Comparison of ENCODE assay signal across 21 cellular contexts in genomic region chr14:99163446-99163845, GRCh38.
A peak's percentile ranks its signal among the peaks of the same experiment; 100 is the strongest.
DNase-seq lines count a peak whose midpoint lies in the region; ATAC-seq and TF ChIP-seq lines count a peak whose summit lies in the region.
"Had no signal": no experiment of that assay in that cellular context is flagged by ENCODE, and none has a peak within 500 bp of the region (broad histone marks: within the 10 kb centered on the region; RNA-seq: fewer than 3 reads in every experiment).

No MANE protein-coding gene starts in this region.

- H3K36me3 ChIP-seq in endodermal cell (ENCODE audit: control insufficient read depth, insufficient read depth, low read length) (no peaks in the 10 kb centered on the region), sigmoid colon (no peaks in the 10 kb centered on the region), tibial artery (no peaks in the 10 kb centered on the region)

- 89 to 91% methylated on average over 3 of the region's 3 CpGs for WGBS in endodermal cell (ENCODE audit: insufficient coverage in 1 of 2, insufficient read length in 1 of 2), 2 experiments
- WGBS in sigmoid colon, 2 donors, result 85 to 86% methylated on average over 3 of the region's 3 CpGs

- peak overlapping the region; percentile 0 for H3K27ac Mint-ChIP-seq in activated T-cell treated with anti-CD3 and anti-CD28 coated beads, Interleukin-2, amount 50 U/mL, for 24 hours
- H3K27ac Mint-ChIP-seq in activated CD8-positive, alpha-beta T cell treated with anti-CD3 and anti-CD28 coated beads, Interleukin-2, amount 10 ng/mL, durations not matched to agents 7 days and 5 days, result peak overlapping the region; percentile 1
- H3K27ac Mint-ChIP-seq in endodermal cell, result no peak overlapping the region

- H3K4me3 ChIP-seq in endodermal cell (ENCODE audit: low read length) (no peak overlapping the region), sigmoid colon (no peak overlapping the region), tibial artery (no peak overlapping the region)

- POLR2A ChIA-PET in activated CD8-positive, alpha-beta T cell treated with anti-CD3 and anti-CD28 coated beads, Interleukin-2, amount 10 ng/mL, durations not matched to agents 7 days and 5 days (lab: Charles Lee), result interaction anchor here (0.7 kb wide), 1 partner anchor 891 kb away, joined by 3 read pairs; no protein-coding TSS in a partner anchor

- no peak overlapping the region for H3K27ac ChIP-seq in endodermal cell (ENCODE audit: low read depth, low read length)
- H3K27ac ChIP-seq in sigmoid colon, result no peak overlapping the region
- H3K27ac ChIP-seq in tibial artery, result no peak overlapping the region
- H3K27ac ChIP-seq: C4-2B, HL-60 had no signal

- TF ChIP-seq EP300 in sigmoid colon (IDR thresholded peaks at IDR 0.05), result no peak

- H3K9ac ChIP-seq in endodermal cell (ENCODE audit: extremely low read depth, low read length, poor library complexity, severe bottlenecking), result no peak overlapping the region

- peaks cover 20% of the 10 kb centered on the region for H3K9me3 Mint-ChIP-seq in activated T-cell treated with anti-CD3 and anti-CD28 coated beads, Interleukin-2, amount 50 U/mL, for 24 hours
- no peaks in the 10 kb centered on the region for H3K9me3 Mint-ChIP-seq in activated CD8-positive, alpha-beta T cell treated with anti-CD3 and anti-CD28 coated beads, Interleukin-2, amount 10 ng/mL, durations not matched to agents 7 days and 5 days (ENCODE audit: insufficient read depth)
- H3K9me3 Mint-ChIP-seq in endodermal cell, result no peaks in the 10 kb centered on the region

- H3K36me3 Mint-ChIP-seq in activated T-cell treated with anti-CD3 and anti-CD28 coated beads, Interleukin-2, amount 50 U/mL, for 24 hours (ENCODE audit: low read depth), result peaks cover 14% of the 10 kb centered on the region
- peaks cover 16% of the 10 kb centered on the region for H3K36me3 Mint-ChIP-seq in activated CD8-positive, alpha-beta T cell treated with anti-CD3 and anti-CD28 coated beads, Interleukin-2, amount 10 ng/mL, durations not matched to agents 7 days and 5 days (ENCODE audit: low read depth)
- H3K36me3 Mint-ChIP-seq in endodermal cell (ENCODE audit: low read depth), result no peaks in the 10 kb centered on the region

- H3K27me3 ChIP-seq in endodermal cell (ENCODE audit: control insufficient read depth, insufficient read depth, low read length, poor library complexity, severe bottlenecking) (no peaks in the 10 kb centered on the region), sigmoid colon (no peaks in the 10 kb centered on the region), tibial artery (peaks cover 0 to 30% of the 10 kb centered on the region in 2 donors)

- no peaks in the 10 kb centered on the region for H3K9me3 ChIP-seq in endodermal cell (ENCODE audit: control insufficient read depth, low read length)
- no peaks in the 10 kb centered on the region for H3K9me3 ChIP-seq in sigmoid colon
- peaks cover 0 to 5% (median 0%) of the 10 kb centered on the region in 3 donors for H3K9me3 ChIP-seq in tibial artery

- TF ChIP-seq POLR2A in sigmoid colon (IDR thresholded peaks at IDR 0.05), result no peak

- TF ChIP-seq CTCF in endodermal cell (conservative IDR thresholded peaks at IDR 0.05), result no peak
- no peak for TF ChIP-seq CTCF in sigmoid colon (IDR thresholded peaks at IDR 0.05)
- no peak for TF ChIP-seq CTCF in tibial artery (IDR thresholded peaks at IDR 0.05)

- H3K4me3 Mint-ChIP-seq in activated T-cell treated with anti-CD3 and anti-CD28 coated beads, Interleukin-2, amount 50 U/mL, for 24 hours, result no peak overlapping the region
- H3K4me3 Mint-ChIP-seq in activated CD8-positive, alpha-beta T cell treated with anti-CD3 and anti-CD28 coated beads, Interleukin-2, amount 10 ng/mL, durations not matched to agents 7 days and 5 days, result no peak overlapping the region
- no peak overlapping the region for H3K4me3 Mint-ChIP-seq in endodermal cell

- no peak for DNase-seq in activated T-cell treated with anti-CD3 and anti-CD28 coated beads, Interleukin-2, amount 50 U/mL, for 24 hours
- DNase-seq in activated T-cell treated with anti-CD3 and anti-CD28 coated beads, Interleukin-2, amount 50 U/mL, for 1 hour, result no peak
- no peak for DNase-seq in activated CD8-positive, alpha-beta T cell treated with anti-CD3 and anti-CD28 coated beads, Interleukin-2, amount 10 ng/mL, durations not matched to agents 7 days and 5 days
- peak; percentile 4 for DNase-seq in endodermal cell
- peak; percentile 17 for DNase-seq in sigmoid colon
- no peak for DNase-seq in NCI-H510A (lab: John Stamatoyannopoulos, UW)
- no peak for DNase-seq in NCI-H1048 (lab: John Stamatoyannopoulos, UW)
- no peak for DNase-seq in tibial artery
- DNase-seq: DMS53, EL, GF-D8, GOT3, HCEC 1CT, KBM-7, MM.1S, NCI-H1105, NCI-H2081, NCI-H2171, NCI-H526 had no signal

- no peaks in the 10 kb centered on the region for H3K27me3 Mint-ChIP-seq in activated T-cell treated with anti-CD3 and anti-CD28 coated beads, Interleukin-2, amount 50 U/mL, for 24 hours
- H3K27me3 Mint-ChIP-seq in activated CD8-positive, alpha-beta T cell treated with anti-CD3 and anti-CD28 coated beads, Interleukin-2, amount 10 ng/mL, durations not matched to agents 7 days and 5 days (ENCODE audit: low read depth), result no peaks in the 10 kb centered on the region
- peaks cover 9% of the 10 kb centered on the region for H3K27me3 Mint-ChIP-seq in endodermal cell (ENCODE audit: insufficient read depth)

- intact Hi-C loops in sigmoid colon (cut with DNase I) (no loop called here), tibial artery (cut with DNase I; ENCODE audit: low total_unique reads) (no loop called here)

- CTCF ChIA-PET in activated CD8-positive, alpha-beta T cell treated with anti-CD3 and anti-CD28 coated beads, Interleukin-2, amount 10 ng/mL, durations not matched to agents 7 days and 5 days (lab: Charles Lee), result no interaction called here

- ATAC-seq in activated CD8-positive, alpha-beta T cell treated with anti-CD3 and anti-CD28 coated beads, Interleukin-2, amount 10 ng/mL, durations not matched to agents 7 days and 5 days, result no peak

- H3K4me1 ChIP-seq in endodermal cell (ENCODE audit: control insufficient read depth, insufficient read depth, low read length) (no peaks in the 10 kb centered on the region), sigmoid colon (no peaks in the 10 kb centered on the region), tibial artery (no peaks in the 10 kb centered on the region)

- peaks cover 12% of the 10 kb centered on the region for H3K4me1 Mint-ChIP-seq in activated T-cell treated with anti-CD3 and anti-CD28 coated beads, Interleukin-2, amount 50 U/mL, for 24 hours (ENCODE audit: low read depth)
- H3K4me1 Mint-ChIP-seq in activated CD8-positive, alpha-beta T cell treated with anti-CD3 and anti-CD28 coated beads, Interleukin-2, amount 10 ng/mL, durations not matched to agents 7 days and 5 days (ENCODE audit: low read depth), result peaks cover 4% of the 10 kb centered on the region
- H3K4me1 Mint-ChIP-seq in endodermal cell, result peaks cover 4% of the 10 kb centered on the region

Comparison
In these comparisons a context has a peak if more than half of its experiments do, and no peak if none do; other contexts are left out.
1. DNase-seq: peak in endodermal cell (single experiment) and sigmoid colon (single experiment); none in activated T-cell treated with anti-CD3 and anti-CD28 coated beads, Interleukin-2, amount 50 U/mL, for 24 hours (single experiment), activated T-cell treated with anti-CD3 and anti-CD28 coated beads, Interleukin-2, amount 50 U/mL, for 1 hour (single experiment), activated CD8-positive, alpha-beta T cell treated with anti-CD3 and anti-CD28 coated beads, Interleukin-2, amount 10 ng/mL, durations not matched to agents 7 days and 5 days (single experiment), NCI-H510A (single experiment), NCI-H1048 (single experiment) and tibial artery (0 of 2).